ENCODE assay signal across 27 cellular contexts in the genomic region with DNA sequence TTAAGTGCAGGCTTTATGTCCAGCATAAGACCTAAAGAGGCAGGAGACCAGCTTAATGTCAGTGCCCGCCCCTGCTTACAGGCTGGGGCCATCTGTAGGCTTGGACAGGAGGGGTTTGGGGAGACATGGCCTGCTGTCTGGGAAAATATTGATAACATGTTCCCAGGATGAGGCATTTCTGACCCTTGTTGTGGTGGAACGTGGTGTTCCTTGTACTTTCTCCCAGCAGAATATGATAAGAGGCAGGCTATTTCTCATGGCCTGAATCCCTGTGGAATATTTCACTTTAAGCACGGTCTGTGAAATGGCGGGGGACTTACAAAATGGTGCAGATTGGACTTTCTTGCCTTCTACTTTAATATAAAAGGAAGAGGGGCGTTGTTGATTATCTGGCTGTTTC. TPM values are rescaled to one million over a fixed set of nuclear protein-coding genes. Genes with fewer than 3 reads are reported as not detected.
DNase-seq lines count a peak whose midpoint lies in the region; ATAC-seq and TF ChIP-seq lines count a peak whose summit lies in the region.
"Had no signal": no experiment of that assay in that cellular context is flagged by ENCODE, and none has a peak within 500 bp of the region (broad histone marks: within the 10 kb centered on the region; RNA-seq: fewer than 3 reads in every experiment).

No MANE protein-coding gene starts in this region.

- H3K4me3 ChIP-seq in right atrium auricular region (peak overlapping the region; percentile 55 to 58), testis (peak overlapping the region; percentile 62 to 73)
- H3K4me3 ChIP-seq: SJCRH30 had no signal

- H3K4me1 ChIP-seq in right atrium auricular region (peaks cover 0 to 29% of the 10 kb centered on the region in 2 donors), testis (peaks cover 30% of the 10 kb centered on the region)

- TF ChIP-seq POLR2A in testis (IDR thresholded peaks at IDR 0.05), result no peak

- H3K27me3 ChIP-seq in right atrium auricular region (no peaks in the 10 kb centered on the region), testis (no peaks in the 10 kb centered on the region)
- H3K27me3 ChIP-seq: SJCRH30 had no signal

- H3K36me3 ChIP-seq in right atrium auricular region (no peaks in the 10 kb centered on the region), testis (ENCODE audit: low read depth, missing control alignments) (no peaks in the 10 kb centered on the region)
- H3K36me3 ChIP-seq: SJCRH30 had no signal

- DNase-seq in Right ventricle myocardium inferior (ENCODE audit: missing footprints) (peak; percentile 71), cardiac septum (ENCODE audit: low spot score) (no peak), Right ventricle myocardium superior (peak; percentile 60), right atrium auricular region (ENCODE audit: low spot score) (peak; percentile 80), testis (peak; percentile 68), glomerular visceral epithelial cell (ENCODE audit: extremely low spot score) (no peak), NCI-H187 treated with DMSO at 0.1 percent for 48 hours (lab: John Stamatoyannopoulos, UW) (no peak)
- DNase-seq: 8988T, Calu3, DMS79 treated with DMSO at 0.1 percent for 48 hours, GF-D8, Kasumi-1, MV-4-11, NCI-H1105, NCI-H146, NCI-H2029, NCI-H446, NCI-H524 treated with DMSO at 0.1 percent for 48 hours, SJCRH30 had no signal

- ATAC-seq in Right ventricle myocardium inferior (peak; percentile 89), Right ventricle myocardium superior (ENCODE audit: poor library complexity) (peak; percentile 87), HG02970 (IDR thresholded peaks at IDR 0.05; ENCODE audit: low FRiP score, unreplicated experiment) (no peak)
- ATAC-seq: HCT116, SK-N-SH treated with all-trans-retinoic acid at 6 μM for 48 hours had no signal

- H3K27ac ChIP-seq in right atrium auricular region (peak overlapping the region; percentile 86 to 98), testis (peak overlapping the region; percentile 85 to 94)
- H3K27ac ChIP-seq: RWPE1, SJCRH30 had no signal

- H3K9me3 ChIP-seq in right atrium auricular region (peaks cover 0 to 12% of the 10 kb centered on the region in 2 donors), testis (no peaks in the 10 kb centered on the region)

- intact Hi-C loops in Right ventricle myocardium inferior (cut with DNase I), result loop anchor here (2.0 to 5.0 kb wide), 3 partner anchors 43 to 67 kb away; partner anchors contain the start of genes PLA2G2A and PLA2G5
- intact Hi-C loops in cardiac septum (cut with DNase I), result no loop called here
- intact Hi-C loops in Right ventricle myocardium superior (cut with DNase I), result no loop called here
- intact Hi-C loops in testis (cut with DNase I; ENCODE audit: low total_unique reads), result no loop called here

- WGBS in testis, 2 donors, result 12 to 27% methylated on average over 5 of the region's 5 CpGs

- TF ChIP-seq CTCF in right atrium auricular region (IDR thresholded peaks at IDR 0.05) (no peak), testis (IDR thresholded peaks at IDR 0.05) (no peak)

RNA-seq across cellular contexts. Expression of gene PLA2G5, which starts 41.9 kb away (rescaled TPM):
- total RNA-seq in Right ventricle myocardium inferior, result 65.6 TPM
- total RNA-seq in cardiac septum, result 36.4 TPM
- 56.7 TPM for total RNA-seq in Right ventricle myocardium superior
- total RNA-seq in right atrium auricular region, result 100 to 1,000 TPM; 115 to 149 TPM
- 10 to 100 TPM; 19.8 to 21.2 TPM for total RNA-seq in testis
- polyA plus RNA-seq in testis (ENCODE audit: insufficient read depth, low read depth, low replicate concordance), result 17.6 TPM
- total RNA-seq: Calu3, H4, HT-29 had no signal
- polyA plus RNA-seq: BJ had no signal

RNA-seq across cellular contexts. Expression of gene PLA2G2A, which starts 48.7 kb away (rescaled TPM):
- 332 TPM for total RNA-seq in Right ventricle myocardium inferior
- 59.6 TPM for total RNA-seq in cardiac septum
- total RNA-seq in Right ventricle myocardium superior, result 154 TPM
- total RNA-seq in right atrium auricular region, result 1,000 to 10,000 TPM in 1 of 2 donors, 100 to 1,000 TPM in 1; 185 to 1,320 TPM
- total RNA-seq in testis, result 1 to 10 TPM; 7.1 to 8.3 TPM
- polyA plus RNA-seq in testis (ENCODE audit: insufficient read depth, low read depth, low replicate concordance), result 60.8 TPM
- total RNA-seq: Calu3, H4, M059J, SJCRH30 had no signal
- polyA plus RNA-seq: BJ had no signal

Comparison
In these comparisons a context has a peak if more than half of its experiments do, and no peak if none do; other contexts are left out.
1. DNase-seq: peak in Right ventricle myocardium inferior (single experiment), Right ventricle myocardium superior (single experiment), right atrium auricular region (single experiment) and testis (single experiment); none in cardiac septum (single experiment), glomerular visceral epithelial cell (single experiment) and NCI-H187 treated with DMSO at 0.1 percent for 48 hours (single experiment).